20 cellular contexts compared by ENCODE assay signal in the genomic region with DNA sequence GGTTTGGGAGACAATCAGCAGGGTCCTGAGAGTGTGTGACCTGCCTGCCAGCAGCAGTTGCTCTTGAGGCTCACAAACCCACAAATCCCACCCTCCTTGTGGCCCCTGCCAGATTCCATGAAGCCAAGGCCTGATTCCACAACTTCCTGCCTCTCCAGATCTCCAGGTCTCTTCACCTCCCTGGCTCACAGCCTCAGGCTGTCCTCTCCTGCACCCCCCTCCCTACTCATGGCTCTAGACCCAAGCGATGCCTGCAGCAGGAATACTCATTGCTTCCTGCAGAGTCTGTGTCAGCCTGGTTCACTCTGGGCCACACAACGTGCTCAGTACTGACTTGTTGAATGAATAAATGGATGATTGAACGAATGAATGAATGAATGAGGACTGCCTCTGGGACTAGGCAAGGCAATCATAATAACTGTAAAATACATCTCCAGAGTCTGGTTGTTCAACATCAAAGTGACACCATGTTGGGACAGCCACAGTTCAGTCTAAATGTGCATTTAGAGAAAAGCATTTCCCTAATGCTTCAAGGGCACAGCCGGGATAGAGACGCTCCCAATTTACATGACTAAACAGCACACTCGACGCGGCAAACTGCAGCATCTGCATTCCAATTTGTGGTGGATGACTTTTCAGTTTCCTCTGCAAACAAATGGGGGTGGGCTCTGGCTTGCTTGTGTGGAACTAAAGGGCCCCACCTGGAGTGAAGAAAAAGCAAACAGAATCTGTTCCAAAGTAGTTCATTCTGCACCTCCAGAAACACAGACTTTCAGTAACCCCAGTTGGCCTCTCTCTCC.
DNase-seq lines count a peak whose midpoint lies in the region; ATAC-seq and TF ChIP-seq lines count a peak whose summit lies in the region.
"Had no signal": no experiment of that assay in that cellular context is flagged by ENCODE, and none has a peak within 500 bp of the region (broad histone marks: within the 10 kb centered on the region; RNA-seq: fewer than 3 reads in every experiment).

No MANE protein-coding gene starts in this region.

- POLR2A ChIA-PET in activated CD8-positive, alpha-beta T cell treated with anti-CD3 and anti-CD28 coated beads for 36 hours (lab: Charles Lee) = no interaction called here

- H3K4me1 Mint-ChIP-seq in activated CD8-positive, alpha-beta T cell treated with anti-CD3 and anti-CD28 coated beads for 36 hours (ENCODE audit: low read depth) = no peaks in the 10 kb centered on the region
- H3K4me1 Mint-ChIP-seq: activated CD8-positive, alpha-beta memory T cell treated with anti-CD3 and anti-CD28 coated beads, Interleukin-2, amount 10 ng/mL, durations not matched to agents 7 days and 5 days; B cell had no signal

- H3K36me3 ChIP-seq in iPS DF 6.9 (ENCODE audit: control insufficient read depth, insufficient read depth, low read length) (no peaks in the 10 kb centered on the region), upper lobe of right lung (no peaks in the 10 kb centered on the region)

- H3K4me3 Mint-ChIP-seq in activated CD8-positive, alpha-beta T cell treated with anti-CD3 and anti-CD28 coated beads for 36 hours = no peak overlapping the region
- H3K4me3 Mint-ChIP-seq: activated CD8-positive, alpha-beta memory T cell treated with anti-CD3 and anti-CD28 coated beads, Interleukin-2, amount 10 ng/mL, durations not matched to agents 7 days and 5 days; B cell; neural crest cell; type B pancreatic cell had no signal

- no CpG with 5 or more reads among the region's 8 CpGs for WGBS in iPS DF 6.9 (ENCODE audit: insufficient coverage, insufficient read length)

- CTCF ChIA-PET in activated CD8-positive, alpha-beta T cell treated with anti-CD3 and anti-CD28 coated beads for 36 hours (lab: Charles Lee) = no interaction called here

- no peak overlapping the region for H3K27ac Mint-ChIP-seq in activated CD8-positive, alpha-beta T cell treated with anti-CD3 and anti-CD28 coated beads for 36 hours
- H3K27ac Mint-ChIP-seq: activated CD8-positive, alpha-beta memory T cell treated with anti-CD3 and anti-CD28 coated beads, Interleukin-2, amount 10 ng/mL, durations not matched to agents 7 days and 5 days; B cell; type B pancreatic cell had no signal

- intact Hi-C loops in upper lobe of right lung (cut with DNase I) = no loop called here
- intact Hi-C loops in activated CD8-positive, alpha-beta T cell treated with anti-CD3 and anti-CD28 coated beads for 36 hours (cut with micrococcal nuclease) = no loop called here

- no peak for TF ChIP-seq CTCF in upper lobe of right lung (IDR thresholded peaks at IDR 0.05)
- TF ChIP-seq CTCF in activated CD8-positive, alpha-beta T cell treated with anti-CD3 and anti-CD28 coated beads for 36 hours (IDR thresholded peaks at IDR 0.05) = no peak

- ATAC-seq in upper lobe of right lung (no peak), GM21515 (IDR thresholded peaks at IDR 0.05; ENCODE audit: unreplicated experiment) (no peak)
- no peak for ATAC-seq in activated CD8-positive, alpha-beta T cell treated with anti-CD3 and anti-CD28 coated beads for 36 hours
- ATAC-seq: activated CD8-positive, alpha-beta memory T cell treated with anti-CD3 and anti-CD28 coated beads, Interleukin-2, amount 10 ng/mL, durations not matched to agents 7 days and 5 days; HCT116; left ventricle myocardium superior; SK-N-SH treated with all-trans-retinoic acid at 6 μM for 48 hours had no signal

- H3K36me3 Mint-ChIP-seq in activated CD8-positive, alpha-beta T cell treated with anti-CD3 and anti-CD28 coated beads for 36 hours (ENCODE audit: low read depth) = no peaks in the 10 kb centered on the region
- H3K36me3 Mint-ChIP-seq: activated CD8-positive, alpha-beta memory T cell treated with anti-CD3 and anti-CD28 coated beads, Interleukin-2, amount 10 ng/mL, durations not matched to agents 7 days and 5 days; type B pancreatic cell had no signal

- DNase-seq in NCI-H748 (lab: John Stamatoyannopoulos, UW; ENCODE audit: unreplicated experiment) (peak; percentile 29), NCI-H748 treated with DMSO at 0.1 percent for 48 hours (lab: John Stamatoyannopoulos, UW) (no peak), NCI-H69 (lab: John Stamatoyannopoulos, UW) (peak; percentile 88), iPS DF 6.9 (ENCODE audit: low read depth, low spot score) (peak; percentile 67), upper lobe of right lung (peak; percentile 27), DMS153 (lab: John Stamatoyannopoulos, UW) (no peak)
- no peak for DNase-seq in activated CD8-positive, alpha-beta T cell treated with anti-CD3 and anti-CD28 coated beads for 36 hours
- DNase-seq: activated CD8-positive, alpha-beta memory T cell treated with anti-CD3 and anti-CD28 coated beads, Interleukin-2, amount 10 ng/mL, durations not matched to agents 7 days and 5 days; Karpas-422; left ventricle myocardium superior; NCI-H1105; NK-92 treated with Interleukin-12 subunit alpha and Interleukin-12 subunit beta, amount 100 ng/mL, for 24 hours; small intestine; stimulated activated CD4-positive, alpha-beta T cell treated with anti-CD3 and anti-CD28 coated beads, Interleukin-4, amount 100 ng/mL, for 1 hour had no signal

- no peaks in the 10 kb centered on the region for H3K9me3 Mint-ChIP-seq in activated CD8-positive, alpha-beta T cell treated with anti-CD3 and anti-CD28 coated beads for 36 hours

- H3K4me3 ChIP-seq in iPS DF 6.9 (ENCODE audit: low read length) = no peak overlapping the region
- H3K4me3 ChIP-seq in upper lobe of right lung = no peak overlapping the region

- H3K27me3 ChIP-seq in iPS DF 6.9 (ENCODE audit: control insufficient read depth, insufficient read depth, low read length) (peaks cover 55% of the 10 kb centered on the region), upper lobe of right lung (no peaks in the 10 kb centered on the region)

- H3K9me3 ChIP-seq in iPS DF 6.9 (ENCODE audit: control insufficient read depth, insufficient read depth, low read length) (no peaks in the 10 kb centered on the region), upper lobe of right lung (no peaks in the 10 kb centered on the region)

- H3K27ac ChIP-seq in iPS DF 6.9 (ENCODE audit: low read length) (no peak overlapping the region), upper lobe of right lung (no peak overlapping the region)

- H3K27me3 Mint-ChIP-seq in activated CD8-positive, alpha-beta T cell treated with anti-CD3 and anti-CD28 coated beads for 36 hours = peaks cover 2% of the 10 kb centered on the region

- peaks cover 6% of the 10 kb centered on the region; the same call in 1 of the 2 replicates for H3K4me1 ChIP-seq in iPS DF 6.9 (ENCODE audit: control insufficient read depth, insufficient read depth, low read length)
- no peaks in the 10 kb centered on the region for H3K4me1 ChIP-seq in upper lobe of right lung

Comparison
In these comparisons a context has a peak if more than half of its experiments do, and no peak if none do; other contexts are left out.
1. DNase-seq: peak in NCI-H748 (single experiment), NCI-H69 (single experiment), iPS DF 6.9 (single experiment) and upper lobe of right lung (single experiment); none in NCI-H748 treated with DMSO at 0.1 percent for 48 hours (single experiment), DMS153 (single experiment) and activated CD8-positive, alpha-beta T cell treated with anti-CD3 and anti-CD28 coated beads for 36 hours (single experiment).